Comparison of ENCODE assay signal across 9 cellular contexts in the genomic region with DNA sequence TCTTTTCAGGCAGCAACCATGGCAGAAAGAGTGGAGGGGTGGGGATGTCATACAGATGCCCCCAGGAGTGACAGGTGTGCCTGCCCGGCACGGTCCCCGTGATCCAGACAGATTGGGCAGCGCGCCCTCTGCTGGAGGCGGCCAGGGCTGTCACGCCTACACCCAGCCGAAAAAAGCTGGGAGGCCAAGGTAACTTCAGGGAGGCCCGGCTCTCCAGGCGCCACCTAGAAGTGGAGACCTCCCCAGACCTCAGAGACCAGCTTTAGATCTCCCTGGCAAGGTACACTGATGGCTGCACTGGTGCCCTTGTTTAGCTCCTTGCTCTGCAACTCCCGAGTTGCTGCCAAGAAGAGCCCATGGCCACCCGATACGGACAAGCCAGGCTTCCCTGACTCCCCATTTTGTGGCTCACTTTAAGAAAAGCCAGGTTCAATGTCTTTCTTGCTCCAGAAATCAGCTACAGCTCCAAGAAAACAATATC. TPM values are rescaled to one million over a fixed set of nuclear protein-coding genes. Genes with fewer than 3 reads are reported as not detected.
A peak's percentile ranks its signal among the peaks of the same experiment; 100 is the strongest.
DNase-seq lines count a peak whose midpoint lies in the region; ATAC-seq, FAIRE-seq and TF ChIP-seq lines count a peak whose summit lies in the region.
"Had no signal": no experiment of that assay in that cellular context is flagged by ENCODE, and none has a peak within 500 bp of the region (broad histone marks: within the 10 kb centered on the region; RNA-seq: fewer than 3 reads in every experiment).

No MANE protein-coding gene starts in this region.

- no peak overlapping the region for H3K27ac Mint-ChIP-seq in activated naive CD8-positive, alpha-beta T cell treated with anti-CD3 and anti-CD28 coated beads, Interleukin-2, amount 50 U/mL, for 24 hours

- FAIRE-seq in small intestine (lab: Jason Lieb, UNC), result no peak
- FAIRE-seq: A204.1 had no signal

- no peaks in the 10 kb centered on the region for H3K36me3 Mint-ChIP-seq in activated naive CD8-positive, alpha-beta T cell treated with anti-CD3 and anti-CD28 coated beads, Interleukin-2, amount 50 U/mL, for 24 hours (ENCODE audit: low read depth)

- TF ChIP-seq CTCF in LNCAP (IDR thresholded peaks at IDR 0.05), result peak; percentile 100

- H3K27me3 ChIP-seq in right cardiac atrium (ENCODE audit: control insufficient read depth, insufficient read depth) (no peaks in the 10 kb centered on the region), small intestine (ENCODE audit: control insufficient read depth in 2 of 2, insufficient read depth in 2 of 2, low read length in 2 of 2) (no peaks in the 10 kb centered on the region)

- H3K36me3 ChIP-seq in small intestine (ENCODE audit: control insufficient read depth in 2 of 2, insufficient read depth in 2 of 2, low read length in 2 of 2), result no peaks in the 10 kb centered on the region

- 19% methylated on average over 13 of the region's 13 CpGs for WGBS in right cardiac atrium
- 17 to 19% (median 18%) methylated on average over 13 of the region's 13 CpGs for WGBS in small intestine, 3 donors

- H3K9me3 Mint-ChIP-seq in activated naive CD8-positive, alpha-beta T cell treated with anti-CD3 and anti-CD28 coated beads, Interleukin-2, amount 50 U/mL, for 24 hours, result no peaks in the 10 kb centered on the region

- H3K4me1 ChIP-seq in right cardiac atrium (ENCODE audit: control insufficient read depth, insufficient read depth, low read length) (no peaks in the 10 kb centered on the region), small intestine (ENCODE audit: control insufficient read depth in 2 of 2, insufficient read depth in 1 of 2, low read depth in 1 of 2, low read length in 1 of 2) (no peaks in the 10 kb centered on the region)

- DNase-seq in DMS153 treated with DMSO at 0.1 percent for 48 hours (lab: John Stamatoyannopoulos, UW; ENCODE audit: unreplicated experiment), result peak; percentile 54
- DNase-seq in DMS153 (lab: John Stamatoyannopoulos, UW), result no peak
- peak; percentile 35 to 61 (median 54) for DNase-seq in T-helper 1 cell
- peak; percentile 85 for DNase-seq in activated naive CD8-positive, alpha-beta T cell treated with anti-CD3 and anti-CD28 coated beads, Interleukin-2, amount 50 U/mL, for 24 hours
- DNase-seq in right cardiac atrium, result peak; percentile 63 to 88 (median 87)
- peak; percentile 56 for DNase-seq in small intestine

- no peak overlapping the region for H3K27ac ChIP-seq in right cardiac atrium (ENCODE audit: low read length)
- H3K27ac ChIP-seq in small intestine (ENCODE audit: low read depth in 1 of 2, low read length in 1 of 2), result no peak overlapping the region

- no peak overlapping the region for H3K4me3 Mint-ChIP-seq in activated naive CD8-positive, alpha-beta T cell treated with anti-CD3 and anti-CD28 coated beads, Interleukin-2, amount 50 U/mL, for 24 hours

- H3K27me3 Mint-ChIP-seq in activated naive CD8-positive, alpha-beta T cell treated with anti-CD3 and anti-CD28 coated beads, Interleukin-2, amount 50 U/mL, for 24 hours, result peaks cover 34% of the 10 kb centered on the region

- peak; percentile 96 for ATAC-seq in activated naive CD8-positive, alpha-beta T cell treated with anti-CD3 and anti-CD28 coated beads, Interleukin-2, amount 50 U/mL, for 24 hours
- ATAC-seq in right cardiac atrium, result peak; percentile 87 to 89
- no peak for ATAC-seq in GM21526 (IDR thresholded peaks at IDR 0.05; ENCODE audit: low FRiP score, unreplicated experiment)

- no peak overlapping the region for H3K4me3 ChIP-seq in right cardiac atrium (ENCODE audit: low read length)
- H3K4me3 ChIP-seq in small intestine (ENCODE audit: low read depth in 1 of 2, low read length in 2 of 2), result no peak overlapping the region

- intact Hi-C loops in right cardiac atrium (cut with DNase I), result loop anchor here in 3 of 4 donors (5.0 kb wide), 1 partner anchor 45 kb away; no protein-coding TSS in a partner anchor

- H3K4me1 Mint-ChIP-seq in activated naive CD8-positive, alpha-beta T cell treated with anti-CD3 and anti-CD28 coated beads, Interleukin-2, amount 50 U/mL, for 24 hours, result peaks cover 4% of the 10 kb centered on the region

- H3K9me3 ChIP-seq in right cardiac atrium (ENCODE audit: control insufficient read depth, low read length) (no peaks in the 10 kb centered on the region), small intestine (ENCODE audit: control insufficient read depth, low read depth) (no peaks in the 10 kb centered on the region)

RNA-seq across cellular contexts. Expression of a gene that starts 6.6 kb away (rescaled TPM):
- not detected for total RNA-seq in right cardiac atrium
- polyA plus RNA-seq in right cardiac atrium, result not detected
- polyA plus RNA-seq in small intestine, result 100 to 1,000 TPM in 2 of 3 donors, 10 to 100 TPM in 1; 42.8 to 119 (median 104) TPM

RNA-seq across cellular contexts. Expression of a gene that starts 10.9 kb away (rescaled TPM):
- total RNA-seq in right cardiac atrium, result not detected
- polyA plus RNA-seq in right cardiac atrium, result not detected
- 10 to 100 TPM in 2 of 3 donors, 1 to 10 TPM in 1; 4.0 to 22.7 (median 17.4) TPM for polyA plus RNA-seq in small intestine

RNA-seq across cellular contexts. Expression of a gene that starts 41.0 kb away (rescaled TPM):
- total RNA-seq in right cardiac atrium, result 1 to 10 TPM in 1 of 4 donors, under 1 TPM in 2, not detected in 1; 0.51 to 2.9 (median 0.89) TPM
- polyA plus RNA-seq in right cardiac atrium (1.0 TPM), small intestine (under 1 TPM in 1 of 3 donors, not detected in 2; 0.04 TPM)

RNA-seq across cellular contexts. Expression of a gene that starts 55.3 kb away (rescaled TPM):
- 1 to 10 TPM; 4.5 to 7.2 (median 5.4) TPM for total RNA-seq in right cardiac atrium
- polyA plus RNA-seq in right cardiac atrium (5.2 TPM), small intestine (1 to 10 TPM in 2 of 3 donors, under 1 TPM in 1; 0.22 to 5.1 (median 1.4) TPM)

Comparison
In these comparisons a context has a peak if more than half of its experiments do, and no peak if none do; other contexts are left out.
1. RNA of a gene that starts 6.6 kb away (polyA plus RNA-seq): 42.8 to 119 TPM in small intestine; not detected in right cardiac atrium (single experiment); every median in the first group is over 10 times any median in the second.